ENCODE assay signal across 19 cellular contexts in genomic region chr19:38496603-38497487, GRCh38.
A peak's percentile ranks its signal among the peaks of the same experiment; 100 is the strongest.
DNase-seq lines count a peak whose midpoint lies in the region; ATAC-seq and TF ChIP-seq lines count a peak whose summit lies in the region.
"Had no signal": no experiment of that assay in that cellular context is flagged by ENCODE, and none has a peak within 500 bp of the region (broad histone marks: within the 10 kb centered on the region; RNA-seq: fewer than 3 reads in every experiment).

No MANE protein-coding gene starts in this region.

- TF ChIP-seq CTCF in heart right ventricle (IDR thresholded peaks at IDR 0.05) = no peak
- no peak for TF ChIP-seq CTCF in HEK293 (tag by site-specific recombination; IDR thresholded peaks at IDR 0.05)
- no peak for TF ChIP-seq CTCF in mammary epithelial cell (conservative IDR thresholded peaks at IDR 0.05 in 1 of 2, IDR thresholded peaks at IDR 0.05 in 1 of 2; ENCODE audit: extremely low read depth in 1 of 2, insufficient read depth in 1 of 2, low read depth in 1 of 2, low read length in 2 of 2)
- no peak for TF ChIP-seq CTCF in spleen (IDR thresholded peaks at IDR 0.05 in 8 of 11, conservative IDR thresholded peaks at IDR 0.05 in 3 of 11)
- TF ChIP-seq CTCF in OCI-LY7 (conservative IDR thresholded peaks at IDR 0.05; ENCODE audit: low read length) = no peak

- DNase-seq in heart right ventricle (peak; percentile 24 to 44), left ventricle myocardium superior (no peak), mammary epithelial cell (no peak), spleen (no peak), ACHN (no peak), iPS-NIHi7 (ENCODE audit: extremely low spot score) (no peak), OCI-LY7 (ENCODE audit: low spot score) (no peak)
- DNase-seq: AML-193; COR-L47; DMS153; EL; IMR-90; Kasumi-1; NCI-H187; NCI-H345; NK-92 treated with Interleukin-12 subunit alpha and Interleukin-12 subunit beta, amount 100 ng/mL, for 24 hours; OCI-M1; RPMI8226 had no signal

- intact Hi-C loops in heart right ventricle (cut with DNase I) = no loop called here
- intact Hi-C loops in left ventricle myocardium superior (cut with micrococcal nuclease) = no loop called here
- intact Hi-C loops in mammary epithelial cell (cut with micrococcal nuclease) = no loop called here
- intact Hi-C loops in spleen (cut with DNase I; ENCODE audit: low total_unique reads) = no loop called here
- intact Hi-C loops in OCI-LY7 (cut with micrococcal nuclease; ENCODE audit: unreplicated experiment) = no loop called here

- H3K4me1 ChIP-seq in heart right ventricle = no peaks in the 10 kb centered on the region
- no peaks in the 10 kb centered on the region for H3K4me1 ChIP-seq in HEK293 (ENCODE audit: control insufficient read depth, insufficient read depth, low read length)
- no peaks in the 10 kb centered on the region for H3K4me1 ChIP-seq in mammary epithelial cell (ENCODE audit: insufficient read depth, low read length)
- peaks cover 0 to 6% (median 0%) of the 10 kb centered on the region in 6 donors for H3K4me1 ChIP-seq in spleen
- peaks cover 7% of the 10 kb centered on the region for H3K4me1 ChIP-seq in OCI-LY7 (ENCODE audit: insufficient read depth, low read length, poor library complexity, severe bottlenecking)

- H3K27me3 ChIP-seq in heart right ventricle (peaks cover 0 to 4% (median 0%) of the 10 kb centered on the region in 7 donors), mammary epithelial cell (ENCODE audit: insufficient read depth, low read length) (no peaks in the 10 kb centered on the region), spleen (replicated peaks in 1 of 7) (peaks cover 0 to 20% (median 0%) of the 10 kb centered on the region in 7 donors)

- H4K20me1 ChIP-seq in mammary epithelial cell (ENCODE audit: insufficient read depth, low read length) (no peaks in the 10 kb centered on the region), OCI-LY7 (ENCODE audit: insufficient read depth, low read length) (no peaks in the 10 kb centered on the region)

- 71 to 78% methylated on average over 30 of the region's 30 CpGs for WGBS in heart right ventricle, 2 donors
- WGBS in mammary epithelial cell (ENCODE audit: low coverage, missing lambda C conversion rate) = 62% methylated on average over 29 of the region's 30 CpGs
- WGBS in spleen, 5 donors = 75 to 81% (median 79%) methylated on average over 16 to 30 of the region's 30 CpGs

- ATAC-seq in heart right ventricle = peak in 7 of 8 donors; percentile 37 to 80 (median 63)
- no peak for ATAC-seq in left ventricle myocardium superior

- H3K27ac ChIP-seq in heart right ventricle = no peak overlapping the region
- no peak overlapping the region for H3K27ac ChIP-seq in HEK293 (ENCODE audit: extremely low read depth, low read depth, low read length)
- no peak overlapping the region for H3K27ac ChIP-seq in mammary epithelial cell (ENCODE audit: insufficient read depth, low read depth, low read length)
- peak overlapping the region in 5 of 8 donors; percentile 36 to 61 (median 53) for H3K27ac ChIP-seq in spleen
- no peak overlapping the region for H3K27ac ChIP-seq in OCI-LY7 (ENCODE audit: low read depth, low read length, poor library complexity, severe bottlenecking)

- H3K9me3 ChIP-seq in heart right ventricle (peaks cover 0 to 3% (median 0%) of the 10 kb centered on the region in 11 donors), HEK293 (ENCODE audit: control insufficient read depth, insufficient read depth, low read depth, low read length) (no peaks in the 10 kb centered on the region), mammary epithelial cell (replicated peaks; ENCODE audit: insufficient read depth, low read length) (no peaks in the 10 kb centered on the region), spleen (peaks cover 0 to 2% (median 0%) of the 10 kb centered on the region in 8 donors), OCI-LY7 (ENCODE audit: low read length) (no peaks in the 10 kb centered on the region)

- dilution Hi-C loops in mammary epithelial cell (cut with HindIII; ENCODE audit: low sequenced_read_pairs) = no loop called here

- H3K36me3 ChIP-seq in heart right ventricle (no peaks in the 10 kb centered on the region), HEK293 (ENCODE audit: control insufficient read depth in 2 of 2, insufficient read depth in 1 of 2, low read length in 2 of 2) (no peaks in the 10 kb centered on the region), mammary epithelial cell (ENCODE audit: insufficient read depth, low read length) (no peaks in the 10 kb centered on the region), spleen (no peaks in the 10 kb centered on the region), OCI-LY7 (ENCODE audit: insufficient read depth, low read length) (no peaks in the 10 kb centered on the region)

- H3K4me2 ChIP-seq in mammary epithelial cell (ENCODE audit: insufficient read depth, low read depth, low read length) (no peak overlapping the region), OCI-LY7 (ENCODE audit: low read length) (no peak overlapping the region)

- CTCF ChIA-PET in HEK293 (lab: Yijun Ruan, JAX) (interaction anchor here (0.6 to 2.6 kb wide), 8 partner anchors 17 to 615 kb away, joined by 3 to 20 read pairs (median 3); no protein-coding TSS in a partner anchor), mammary epithelial cell (lab: Charles Lee; ENCODE audit: low non-redundant PET) (no interaction called here), OCI-LY7 (lab: Charles Lee; ENCODE audit: unreplicated experiment) (no interaction called here)

- H3K9ac ChIP-seq in mammary epithelial cell (ENCODE audit: insufficient read depth, low read length) = no peak overlapping the region

- H3K9me2 ChIP-seq in OCI-LY7 (ENCODE audit: insufficient read depth, low read length) = no peaks in the 10 kb centered on the region

- in situ Hi-C loops in mammary epithelial cell (cut with MboI; ENCODE audit: low sequenced_read_pairs in 2 of 2) = no loop called here
- in situ Hi-C loops in ACHN (cut with HindIII; ENCODE audit: low pct_ligation_motif_present, low pct_unique_long_range_greater_than_20kb, low sequenced_read_pairs) = no loop called here

- BruUV-seq in mammary epithelial cell (replicated peaks; lab: Mats Ljungman, UMichigan) = no TSS peak
- no TSS peak for BruUV-seq in OCI-LY7 (replicated peaks; lab: Mats Ljungman, UMichigan)

- peak overlapping the region in 1 of 10 donors; percentile 11 for H3K4me3 ChIP-seq in heart right ventricle
- H3K4me3 ChIP-seq in HEK293 (ENCODE audit: low read depth, low read length) = no peak overlapping the region
- no peak overlapping the region for H3K4me3 ChIP-seq in mammary epithelial cell (replicated peaks in 1 of 3; ENCODE audit: insufficient read depth in 1 of 3, low read depth in 2 of 3, low read length in 3 of 3)
- H3K4me3 ChIP-seq in spleen = peak overlapping the region in 2 of 8 donors; percentile 4 to 42
- H3K4me3 ChIP-seq in OCI-LY7 (ENCODE audit: low read depth, low read length, poor library complexity, severe bottlenecking) = no peak overlapping the region

- no peak for TF ChIP-seq POLR2A in spleen (IDR thresholded peaks at IDR 0.05)

- POLR2A ChIA-PET in HEK293 (lab: Yijun Ruan, JAX) (interaction anchor here (0.5 to 0.6 kb wide), 2 partner anchors 23 to 121 kb away, joined by 4 read pairs; no protein-coding TSS in a partner anchor), OCI-LY7 (lab: Charles Lee) (no interaction called here)

- H3K79me2 ChIP-seq in mammary epithelial cell (ENCODE audit: insufficient read depth, low read length) (no peaks in the 10 kb centered on the region), OCI-LY7 (ENCODE audit: insufficient read depth, low read depth, low read length) (no peaks in the 10 kb centered on the region)

- H2AFZ ChIP-seq in mammary epithelial cell (ENCODE audit: low read depth, low read length) (peak overlapping the region; percentile 20), OCI-LY7 (ENCODE audit: low read length) (no peak overlapping the region)

TF ChIP-seq in HEK293, 187 proteins besides CTCF, POLR2A, EP300 and RAD21:
- TF ChIP-seq EGR2 (tag by site-specific recombination; IDR thresholded peaks at IDR 0.05; ENCODE audit: low read depth) (0 out of 2 replicates have a peak, but pooled peaks have one; percentile 11), ZNF292 (tag by site-specific recombination; IDR thresholded peaks at IDR 0.05; ENCODE audit: borderline replicate concordance, low read depth) (no peak), SP2 (tag by site-specific recombination; IDR thresholded peaks at IDR 0.05) (peak; percentile 24), ZNF785 (tag by site-specific recombination; IDR thresholded peaks at IDR 0.05) (no peak), ZFHX2 (tag by site-specific recombination; conservative IDR thresholded peaks at IDR 0.05) (0 out of 2 replicates have a peak, but pooled peaks have one; percentile 11)

Comparison
In these comparisons a context has a peak if more than half of its experiments do, and no peak if none do; other contexts are left out.
1. DNase-seq: peak in heart right ventricle (2 of 2); none in left ventricle myocardium superior (single experiment), mammary epithelial cell (single experiment), spleen (single experiment), ACHN (single experiment), iPS-NIHi7 (single experiment) and OCI-LY7 (single experiment).
2. H3K27ac ChIP-seq: peak in spleen (5 of 8); none in heart right ventricle (0 of 10), HEK293 (single experiment), mammary epithelial cell (single experiment) and OCI-LY7 (single experiment).